Comparison of ENCODE assay signal across 28 cellular contexts in the genomic region with DNA sequence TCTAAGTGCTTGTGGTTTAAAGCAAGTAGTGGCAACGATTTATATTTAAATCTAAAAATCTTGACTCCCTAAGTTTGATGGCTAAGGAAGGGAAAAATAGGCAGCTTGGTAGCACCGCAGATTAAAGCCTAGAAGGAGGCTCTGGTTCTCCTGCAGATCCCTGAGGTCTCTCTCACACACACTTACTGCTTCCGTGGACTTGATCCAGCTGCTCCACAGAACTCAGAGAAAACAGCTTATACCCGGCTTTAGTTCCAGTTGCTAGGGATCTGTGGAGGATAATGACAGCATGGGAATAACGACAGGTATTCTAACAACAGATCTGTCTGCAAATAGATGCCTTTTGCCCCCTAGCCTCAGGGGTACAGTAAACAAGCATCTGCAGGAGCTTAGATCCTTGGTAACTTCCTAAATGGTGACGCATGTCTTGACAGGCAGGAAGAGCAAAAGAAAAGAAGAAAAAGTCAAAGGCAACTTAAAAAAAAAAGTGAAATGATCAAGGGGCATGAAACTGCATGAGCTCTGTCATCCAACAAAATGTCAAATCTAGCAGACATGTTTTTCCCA. TPM values are rescaled to one million over a fixed set of nuclear protein-coding genes. Genes with fewer than 3 reads are reported as not detected.
A peak's percentile ranks its signal among the peaks of the same experiment; 100 is the strongest.
DNase-seq lines count a peak whose midpoint lies in the region; ATAC-seq and TF ChIP-seq lines count a peak whose summit lies in the region.
"Had no signal": no experiment of that assay in that cellular context is flagged by ENCODE, and none has a peak within 500 bp of the region (broad histone marks: within the 10 kb centered on the region; RNA-seq: fewer than 3 reads in every experiment).

No MANE protein-coding gene starts in this region.

- H3K36me3 Mint-ChIP-seq in brain (peaks cover 33% of the 10 kb centered on the region), nephron progenitor cell (ENCODE audit: low read depth) (peaks cover 16% of the 10 kb centered on the region), type B pancreatic cell (peaks cover 12% of the 10 kb centered on the region)
- H3K36me3 Mint-ChIP-seq: activated naive CD4-positive, alpha-beta T cell treated with anti-CD3 and anti-CD28 coated beads, Interleukin-2, amount 50 U/mL, for 24 hours had no signal

- H3K4me1 Mint-ChIP-seq in brain = peaks cover 40% of the 10 kb centered on the region
- H3K4me1 Mint-ChIP-seq in nephron progenitor cell = peaks cover 56% of the 10 kb centered on the region
- H3K4me1 Mint-ChIP-seq in type B pancreatic cell (ENCODE audit: unreplicated experiment) = peaks cover 29% of the 10 kb centered on the region

- H3K4me3 ChIP-seq in right atrium auricular region = no peak overlapping the region
- H3K4me3 ChIP-seq: right lobe of liver, SJSA1, thyroid gland had no signal

- no peaks in the 10 kb centered on the region for H3K27me3 ChIP-seq in right atrium auricular region
- H3K27me3 ChIP-seq: right lobe of liver, SJSA1, thyroid gland had no signal

- H3K4me3 Mint-ChIP-seq in brain (peak overlapping the region in 2 of 5 experiments; percentile 22 to 32), nephron progenitor cell (peak overlapping the region; percentile 1), type B pancreatic cell (no peak overlapping the region)
- H3K4me3 Mint-ChIP-seq: activated CD4-positive, alpha-beta T cell treated with anti-CD3 and anti-CD28 coated beads, Interleukin-2, amount 10 ng/mL, durations not matched to agents 24 days and 14 days; activated naive CD4-positive, alpha-beta T cell treated with anti-CD3 and anti-CD28 coated beads, Interleukin-2, amount 50 U/mL, for 24 hours; naive thymus-derived CD4-positive, alpha-beta T cell; stimulated activated naive CD8-positive, alpha-beta T cell treated with anti-CD3 and anti-CD28 coated beads, Interleukin-15, Interleukin-2, amounts not matched to agents 100 ng/mL and 50 ng/mL, for 24 hours had no signal

- TF ChIP-seq CTCF in right atrium auricular region (IDR thresholded peaks at IDR 0.05) (no peak), brain (conservative IDR thresholded peaks at IDR 0.05) (no peak), nephron progenitor cell (IDR thresholded peaks at IDR 0.05) (no peak), type B pancreatic cell (conservative IDR thresholded peaks at IDR 0.05) (no peak)

- DNase-seq in right atrium auricular region (ENCODE audit: low spot score) = no peak
- DNase-seq in Right ventricle myocardium inferior (ENCODE audit: missing footprints) = no peak
- no peak for DNase-seq in nephron progenitor cell
- DNase-seq in type B pancreatic cell (ENCODE audit: extremely low spot score, unreplicated experiment) = no peak
- DNase-seq in NCI-H1105 (lab: John Stamatoyannopoulos, UW) = no peak
- no peak for DNase-seq in activated CD4-positive, alpha-beta T cell treated with anti-CD3 and anti-CD28 coated beads for 4 hours
- DNase-seq: activated CD4-positive, alpha-beta T cell treated with anti-CD3 and anti-CD28 coated beads, Interleukin-2, amount 10 ng/mL, durations not matched to agents 24 days and 14 days; anterior cingulate cortex; central memory CD4-positive, alpha-beta T cell; dermis blood vessel endothelial cell; EL; head of caudate nucleus; left cardiac atrium; mesendoderm; naive thymus-derived CD4-positive, alpha-beta T cell; NCI-H2107; NCI-H510A treated with DMSO at 0.1 percent for 48 hours; right lobe of liver; stimulated activated CD4-positive, alpha-beta T cell treated with anti-CD3 and anti-CD28 coated beads, Interleukin-15, amount 100 ng/mL, for 24 hours; T-helper 2 cell; thyroid gland had no signal

- H3K27ac ChIP-seq in right atrium auricular region = peak overlapping the region; percentile 95 to 98
- H3K27ac ChIP-seq: parathyroid adenoma, SJSA1, thyroid gland had no signal

- peaks cover 0 to 37% of the 10 kb centered on the region in 2 donors for H3K4me1 ChIP-seq in right atrium auricular region
- H3K4me1 ChIP-seq: parathyroid adenoma had no signal

- no peaks in the 10 kb centered on the region for H3K9me3 ChIP-seq in right atrium auricular region
- H3K9me3 ChIP-seq: right lobe of liver, SJSA1, thyroid gland had no signal

- ATAC-seq in Right ventricle myocardium inferior (no peak), HG02642 (IDR thresholded peaks at IDR 0.05; ENCODE audit: poor library complexity, unreplicated experiment) (no peak)
- ATAC-seq: HCT116; left cardiac atrium; naive thymus-derived CD4-positive, alpha-beta T cell; right lobe of liver had no signal

- H3K36me3 ChIP-seq in right atrium auricular region = peaks cover 49% of the 10 kb centered on the region

- intact Hi-C loops in Right ventricle myocardium inferior (cut with DNase I) = loop anchor here (5.0 to 10.0 kb wide), 2 partner anchors 51 to 348 kb away; no protein-coding TSS in a partner anchor

- H3K9me3 Mint-ChIP-seq in brain (no peaks in the 10 kb centered on the region), nephron progenitor cell (no peaks in the 10 kb centered on the region), type B pancreatic cell (no peaks in the 10 kb centered on the region)
- H3K9me3 Mint-ChIP-seq: activated CD4-positive, alpha-beta T cell treated with anti-CD3 and anti-CD28 coated beads, Interleukin-2, amount 10 ng/mL, durations not matched to agents 24 days and 14 days; activated naive CD4-positive, alpha-beta T cell treated with anti-CD3 and anti-CD28 coated beads, Interleukin-2, amount 50 U/mL, for 24 hours; naive thymus-derived CD4-positive, alpha-beta T cell; stimulated activated naive CD8-positive, alpha-beta T cell treated with anti-CD3 and anti-CD28 coated beads, Interleukin-15, Interleukin-2, amounts not matched to agents 100 ng/mL and 50 ng/mL, for 24 hours had no signal

- H3K27me3 Mint-ChIP-seq in brain (peaks cover 6% of the 10 kb centered on the region), nephron progenitor cell (ENCODE audit: low read depth, poor library complexity) (peaks cover 4% of the 10 kb centered on the region), type B pancreatic cell (peaks cover under 1% of the 10 kb centered on the region)
- H3K27me3 Mint-ChIP-seq: activated CD4-positive, alpha-beta T cell treated with anti-CD3 and anti-CD28 coated beads, Interleukin-2, amount 10 ng/mL, durations not matched to agents 24 days and 14 days; activated naive CD4-positive, alpha-beta T cell treated with anti-CD3 and anti-CD28 coated beads, Interleukin-2, amount 50 U/mL, for 24 hours; naive thymus-derived CD4-positive, alpha-beta T cell; stimulated activated naive CD8-positive, alpha-beta T cell treated with anti-CD3 and anti-CD28 coated beads, Interleukin-15, Interleukin-2, amounts not matched to agents 100 ng/mL and 50 ng/mL, for 24 hours had no signal

- H3K27ac Mint-ChIP-seq in brain = peak overlapping the region in 3 of 5 experiments; percentile 1 to 12 (median 3)
- no peak overlapping the region for H3K27ac Mint-ChIP-seq in nephron progenitor cell
- H3K27ac Mint-ChIP-seq in type B pancreatic cell = peak overlapping the region; percentile 1
- H3K27ac Mint-ChIP-seq: activated CD4-positive, alpha-beta T cell treated with anti-CD3 and anti-CD28 coated beads, Interleukin-2, amount 10 ng/mL, durations not matched to agents 24 days and 14 days; activated naive CD4-positive, alpha-beta T cell treated with anti-CD3 and anti-CD28 coated beads, Interleukin-2, amount 50 U/mL, for 24 hours; stimulated activated naive CD8-positive, alpha-beta T cell treated with anti-CD3 and anti-CD28 coated beads, Interleukin-15, Interleukin-2, amounts not matched to agents 100 ng/mL and 50 ng/mL, for 24 hours had no signal

RNA-seq across cellular contexts. Expression of a gene that starts 4.5 kb away (rescaled TPM):
- total RNA-seq in right atrium auricular region (10 to 100 TPM; 50.3 to 76.2 TPM), Right ventricle myocardium inferior (62.8 TPM), type B pancreatic cell (ENCODE audit: low replicate concordance) (39.0 and 52.2 TPM in 2 replicates)
- polyA plus RNA-seq in brain (ENCODE audit: insufficient read depth, low read depth, low replicate concordance) = 6.4 TPM

RNA-seq across cellular contexts. Expression of a gene that starts 59.4 kb away (rescaled TPM):
- 100 to 1,000 TPM; 534 to 672 TPM for total RNA-seq in right atrium auricular region
- 584 TPM for total RNA-seq in Right ventricle myocardium inferior
- 187 TPM for polyA plus RNA-seq in brain (ENCODE audit: insufficient read depth, low read depth, low replicate concordance)
- total RNA-seq in type B pancreatic cell (ENCODE audit: low replicate concordance) = 242 and 263 TPM in 2 replicates
